Comparison of ENCODE assay signal across 8 cellular contexts in genomic region chr2:190343170-190343499, GRCh38.
A peak's percentile ranks its signal among the peaks of the same experiment; 100 is the strongest.
DNase-seq lines count a peak whose midpoint lies in the region; ATAC-seq and TF ChIP-seq lines count a peak whose summit lies in the region.

No MANE protein-coding gene starts in this region.

- DNase-seq in NCI-H82 (lab: John Stamatoyannopoulos, UW) (peak; percentile 38), NCI-H82 treated with DMSO at 0.1 percent for 48 hours (lab: John Stamatoyannopoulos, UW; ENCODE audit: unreplicated experiment) (no peak), foreskin melanocyte (no peak)
- no peak for DNase-seq in activated effector memory CD4-positive, alpha-beta T cell treated with anti-CD3 and anti-CD28 coated beads, Interleukin-2, amount 50 U/mL, for 16 hours

- peak overlapping the region; percentile 77 for H3K4me3 ChIP-seq in WI38 (ENCODE audit: low read depth, low read length)
- peak overlapping the region; percentile 50 for H3K4me3 ChIP-seq in iPS-11a (ENCODE audit: low read depth, low read length)

- H3K4me3 Mint-ChIP-seq in stimulated activated naive CD8-positive, alpha-beta T cell treated with anti-CD3 and anti-CD28 coated beads, Interleukin-15, Interleukin-2, amounts not matched to agents 100 ng/mL and 50 ng/mL, for 24 hours, result peak overlapping the region; percentile 81

- no peak for TF ChIP-seq CTCF in WI38 (IDR thresholded peaks at IDR 0.05; ENCODE audit: low read depth, low read length)

- no peaks in the 10 kb centered on the region for H3K9me3 Mint-ChIP-seq in stimulated activated naive CD8-positive, alpha-beta T cell treated with anti-CD3 and anti-CD28 coated beads, Interleukin-15, Interleukin-2, amounts not matched to agents 100 ng/mL and 50 ng/mL, for 24 hours

- peak overlapping the region; percentile 86 for H3K27ac Mint-ChIP-seq in stimulated activated naive CD8-positive, alpha-beta T cell treated with anti-CD3 and anti-CD28 coated beads, Interleukin-15, Interleukin-2, amounts not matched to agents 100 ng/mL and 50 ng/mL, for 24 hours

- H3K36me3 Mint-ChIP-seq in stimulated activated naive CD8-positive, alpha-beta T cell treated with anti-CD3 and anti-CD28 coated beads, Interleukin-15, Interleukin-2, amounts not matched to agents 100 ng/mL and 50 ng/mL, for 24 hours (ENCODE audit: low read depth), result no peaks in the 10 kb centered on the region

- H3K4me1 Mint-ChIP-seq in stimulated activated naive CD8-positive, alpha-beta T cell treated with anti-CD3 and anti-CD28 coated beads, Interleukin-15, Interleukin-2, amounts not matched to agents 100 ng/mL and 50 ng/mL, for 24 hours (ENCODE audit: low read depth), result peaks cover 22% of the 10 kb centered on the region

- no peak for ATAC-seq in HG03095 (IDR thresholded peaks at IDR 0.05; ENCODE audit: unreplicated experiment)

- H3K27me3 Mint-ChIP-seq in stimulated activated naive CD8-positive, alpha-beta T cell treated with anti-CD3 and anti-CD28 coated beads, Interleukin-15, Interleukin-2, amounts not matched to agents 100 ng/mL and 50 ng/mL, for 24 hours, result peaks cover 4% of the 10 kb centered on the region
